Comparison of ENCODE assay signal across 8 cellular contexts in the genomic region with DNA sequence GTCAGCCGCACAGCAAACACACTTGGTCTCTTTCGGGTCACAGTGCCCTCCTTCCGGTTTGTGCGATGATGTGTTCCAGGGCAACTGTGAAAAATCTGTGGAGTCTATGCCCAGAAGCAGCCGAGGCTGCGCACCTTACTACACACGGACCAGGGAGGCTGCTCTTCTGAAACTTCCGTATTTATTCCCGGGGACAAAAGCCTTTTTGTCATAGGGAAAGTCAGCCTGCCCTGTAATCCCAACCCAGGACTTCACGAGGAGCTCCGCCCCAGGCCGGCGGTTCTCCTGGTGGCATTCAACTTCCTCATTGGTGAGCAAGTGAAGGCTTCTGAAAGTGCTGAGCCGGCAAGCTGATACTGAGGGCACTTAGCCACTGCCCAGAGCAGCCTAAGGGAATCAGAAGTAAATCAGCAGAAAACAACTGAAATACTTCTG.
A peak's percentile ranks its signal among the peaks of the same experiment; 100 is the strongest.
DNase-seq lines count a peak whose midpoint lies in the region; ATAC-seq lines count a peak whose summit lies in the region.

No MANE protein-coding gene starts in this region.

- H3K36me3 Mint-ChIP-seq in activated naive CD8-positive, alpha-beta T cell treated with anti-CD3 and anti-CD28 coated beads for 36 hours: no peaks in the 10 kb centered on the region

- H3K4me3 Mint-ChIP-seq in activated naive CD8-positive, alpha-beta T cell treated with anti-CD3 and anti-CD28 coated beads for 36 hours: peak overlapping the region; percentile 56
- H3K4me3 Mint-ChIP-seq in stimulated activated naive CD8-positive, alpha-beta T cell treated with anti-CD3 and anti-CD28 coated beads, Interleukin-15, amount 100 ng/mL, for 72 hours: peak overlapping the region; percentile 76 to 80

- H3K4me1 Mint-ChIP-seq in activated naive CD8-positive, alpha-beta T cell treated with anti-CD3 and anti-CD28 coated beads for 36 hours: peaks cover 6% of the 10 kb centered on the region
- peaks cover 22% of the 10 kb centered on the region for H3K4me1 Mint-ChIP-seq in stimulated activated naive CD8-positive, alpha-beta T cell treated with anti-CD3 and anti-CD28 coated beads, Interleukin-15, amount 100 ng/mL, for 72 hours

- peak; percentile 80 for ATAC-seq in stimulated activated naive CD8-positive, alpha-beta T cell treated with anti-CD3 and anti-CD28 coated beads, Interleukin-15, amount 100 ng/mL, for 72 hours
- no peak for ATAC-seq in GM21447 (IDR thresholded peaks at IDR 0.05; ENCODE audit: unreplicated experiment)

- H3K27me3 Mint-ChIP-seq in activated naive CD8-positive, alpha-beta T cell treated with anti-CD3 and anti-CD28 coated beads for 36 hours: peaks cover 12% of the 10 kb centered on the region
- peaks cover 53% of the 10 kb centered on the region for H3K27me3 Mint-ChIP-seq in stimulated activated naive CD8-positive, alpha-beta T cell treated with anti-CD3 and anti-CD28 coated beads, Interleukin-15, amount 100 ng/mL, for 72 hours

- no peaks in the 10 kb centered on the region for H3K9me3 Mint-ChIP-seq in activated naive CD8-positive, alpha-beta T cell treated with anti-CD3 and anti-CD28 coated beads for 36 hours
- no peaks in the 10 kb centered on the region for H3K9me3 Mint-ChIP-seq in stimulated activated naive CD8-positive, alpha-beta T cell treated with anti-CD3 and anti-CD28 coated beads, Interleukin-15, amount 100 ng/mL, for 72 hours

- no peak overlapping the region for H3K27ac Mint-ChIP-seq in activated naive CD8-positive, alpha-beta T cell treated with anti-CD3 and anti-CD28 coated beads for 36 hours
- peak overlapping the region; percentile 93 to 94 for H3K27ac Mint-ChIP-seq in stimulated activated naive CD8-positive, alpha-beta T cell treated with anti-CD3 and anti-CD28 coated beads, Interleukin-15, amount 100 ng/mL, for 72 hours

- DNase-seq in GM04504 (ENCODE audit: low read depth) (peak; percentile 30), M059J (ENCODE audit: low read depth) (peak; percentile 87), islet precursor cell (peak; percentile 95), DMS 273 (lab: John Stamatoyannopoulos, UW; ENCODE audit: unreplicated experiment) (no peak)
- no peak for DNase-seq in activated naive CD8-positive, alpha-beta T cell treated with anti-CD3 and anti-CD28 coated beads for 36 hours
- DNase-seq in stimulated activated naive CD8-positive, alpha-beta T cell treated with anti-CD3 and anti-CD28 coated beads, Interleukin-15, amount 100 ng/mL, for 72 hours: peak in 1 of 2 donors; percentile 24
- no peak for DNase-seq in central memory CD4-positive, alpha-beta T cell

Comparison
In these comparisons a context has a peak if more than half of its experiments do, and no peak if none do; other contexts are left out.
1. DNase-seq: peak in GM04504 (single experiment), M059J (single experiment) and islet precursor cell (single experiment); none in activated naive CD8-positive, alpha-beta T cell treated with anti-CD3 and anti-CD28 coated beads for 36 hours (single experiment), DMS 273 (single experiment) and central memory CD4-positive, alpha-beta T cell (single experiment).